ENCODE assay signal across 19 cellular contexts in the genomic region with DNA sequence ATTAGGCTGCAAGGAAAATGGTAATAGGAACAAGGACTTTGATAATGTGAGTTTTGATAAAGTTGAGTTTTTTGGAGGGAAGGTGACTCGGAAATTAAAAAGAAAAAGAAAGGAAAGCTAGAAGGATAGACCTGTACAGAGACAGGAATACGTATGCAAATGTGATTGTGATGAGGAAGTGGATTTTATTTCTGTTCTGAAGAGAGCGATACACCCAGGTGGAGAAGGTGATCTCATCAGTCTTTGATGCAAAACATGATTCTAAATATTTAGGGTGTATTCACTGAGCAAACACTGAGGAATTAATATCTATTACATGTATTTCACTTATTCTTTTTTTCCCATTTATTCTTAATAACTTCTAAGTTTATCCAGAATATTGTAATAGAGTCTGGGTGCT.
"Had no signal": no experiment of that assay in that cellular context is flagged by ENCODE, and none has a peak within 500 bp of the region (broad histone marks: within the 10 kb centered on the region; RNA-seq: fewer than 3 reads in every experiment).

No MANE protein-coding gene starts in this region.

- H3K9me3 ChIP-seq: adrenal gland, right atrium auricular region, tibial nerve, uterus had no signal

- H3K36me3 ChIP-seq: adrenal gland, right atrium auricular region, tibial nerve, uterus had no signal

- H3K27ac ChIP-seq: adrenal gland, right atrium auricular region, tibial nerve, uterus had no signal

- H3K27ac Mint-ChIP-seq: activated CD4-positive, alpha-beta memory T cell treated with anti-CD3 and anti-CD28 coated beads, Interleukin-2, amount 10 ng/mL, durations not matched to agents 7 days and 5 days; activated T-cell treated with anti-CD3 and anti-CD28 coated beads, Interleukin-2, amount 50 U/mL, for 24 hours; progenitor cell of endocrine pancreas had no signal

- H3K27me3 Mint-ChIP-seq: progenitor cell of endocrine pancreas had no signal

- H3K9me3 Mint-ChIP-seq: activated CD4-positive, alpha-beta memory T cell treated with anti-CD3 and anti-CD28 coated beads, Interleukin-2, amount 10 ng/mL, durations not matched to agents 7 days and 5 days; activated T-cell treated with anti-CD3 and anti-CD28 coated beads, Interleukin-2, amount 50 U/mL, for 24 hours had no signal

- H3K4me3 ChIP-seq: adrenal gland, right atrium auricular region, tibial nerve, uterus had no signal

- H3K4me1 ChIP-seq: adrenal gland, right atrium auricular region, tibial nerve, uterus had no signal

- ATAC-seq: left ventricle myocardium superior had no signal

- H3K4me1 Mint-ChIP-seq: activated CD4-positive, alpha-beta memory T cell treated with anti-CD3 and anti-CD28 coated beads, Interleukin-2, amount 10 ng/mL, durations not matched to agents 7 days and 5 days had no signal

- H3K4me3 Mint-ChIP-seq: activated CD4-positive, alpha-beta memory T cell treated with anti-CD3 and anti-CD28 coated beads, Interleukin-2, amount 10 ng/mL, durations not matched to agents 7 days and 5 days; activated T-cell treated with anti-CD3 and anti-CD28 coated beads, Interleukin-2, amount 50 U/mL, for 24 hours had no signal

- H3K27me3 ChIP-seq: adrenal gland, right atrium auricular region, tibial nerve, uterus had no signal

- FAIRE-seq: endometrium, frontal cortex, islet of Langerhans had no signal

- DNase-seq: activated CD4-positive, alpha-beta memory T cell treated with anti-CD3 and anti-CD28 coated beads, Interleukin-2, amount 10 ng/mL, durations not matched to agents 7 days and 5 days; activated CD4-positive, alpha-beta T cell treated with anti-CD3 and anti-CD28 coated beads for 4 hours; activated naive CD4-positive, alpha-beta T cell treated with anti-CD3 and anti-CD28 coated beads, Interleukin-2, amount 50 U/mL, for 16 hours; activated T-cell treated with anti-CD3 and anti-CD28 coated beads, Interleukin-2, amount 50 U/mL, for 24 hours; adrenal gland; left ventricle myocardium superior; mesenchymal stem cell; stimulated activated CD4-positive, alpha-beta T cell treated with anti-CD3 and anti-CD28 coated beads, Interleukin-15, amount 100 ng/mL, for 24 hours; stimulated activated CD4-positive, alpha-beta T cell treated with anti-CD3 and anti-CD28 coated beads, Interleukin-4, amount 100 ng/mL, for 24 hours; stimulated activated naive CD4-positive, alpha-beta T cell treated with Interleukin-2 at 50 U/mL for 16 hours; substantia nigra; T-helper 2 cell; uterus had no signal
